ENCODE assay signal across 15 cellular contexts in the genomic region with DNA sequence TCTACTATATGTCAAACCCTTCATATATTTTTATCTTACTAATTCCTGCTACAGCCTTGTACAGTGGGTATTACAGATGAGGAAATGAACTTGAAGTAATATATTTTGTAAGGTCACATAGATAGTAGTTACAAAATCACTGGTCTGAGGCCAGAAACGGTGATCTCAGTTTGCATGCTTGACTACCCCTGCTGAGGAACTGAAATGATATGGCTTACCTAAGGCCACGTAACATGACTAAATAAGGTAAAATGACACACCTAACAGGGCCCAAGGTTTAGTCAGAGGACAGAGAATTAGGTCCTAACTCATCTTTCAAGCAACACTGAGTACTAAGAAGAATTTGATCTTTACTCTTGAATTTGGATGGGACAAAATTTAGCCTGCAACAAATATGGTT. TPM values are rescaled to one million over a fixed set of nuclear protein-coding genes. Genes with fewer than 3 reads are reported as not detected.
DNase-seq lines count a peak whose midpoint lies in the region; ATAC-seq and TF ChIP-seq lines count a peak whose summit lies in the region.
"Had no signal": no experiment of that assay in that cellular context is flagged by ENCODE, and none has a peak within 500 bp of the region (broad histone marks: within the 10 kb centered on the region; RNA-seq: fewer than 3 reads in every experiment).

No MANE protein-coding gene starts in this region.

- H4K20me1 ChIP-seq in Karpas-422 (ENCODE audit: insufficient read depth, low read depth, low read length), result no peaks in the 10 kb centered on the region

- H3K27me3 Mint-ChIP-seq in naive B cell (no peaks in the 10 kb centered on the region), WTC11 (ENCODE audit: low read depth) (peaks cover 6% of the 10 kb centered on the region; the same call in 1 of the 2 replicates)
- no peaks in the 10 kb centered on the region for H3K27me3 Mint-ChIP-seq in activated naive CD4-positive, alpha-beta T cell treated with anti-CD3 and anti-CD28 coated beads, Interleukin-2, amount 10 ng/mL, durations not matched to agents 7 days and 5 days
- no peaks in the 10 kb centered on the region for H3K27me3 Mint-ChIP-seq in activated T-cell treated with anti-CD3 and anti-CD28 coated beads, Interleukin-2, amount 50 U/mL, for 4 hours (ENCODE audit: low read depth)

- peak overlapping the region; percentile 97 for H3K27ac ChIP-seq in Karpas-422 (ENCODE audit: low read length)

- H3K4me3 Mint-ChIP-seq in naive B cell (peak overlapping the region in 2 of 8 donors; percentile 27 to 92), WTC11 (no peak overlapping the region)
- H3K4me3 Mint-ChIP-seq in activated naive CD4-positive, alpha-beta T cell treated with anti-CD3 and anti-CD28 coated beads, Interleukin-2, amount 10 ng/mL, durations not matched to agents 7 days and 5 days, result no peak overlapping the region
- H3K4me3 Mint-ChIP-seq in activated T-cell treated with anti-CD3 and anti-CD28 coated beads, Interleukin-2, amount 50 U/mL, for 4 hours, result no peak overlapping the region
- H3K4me3 Mint-ChIP-seq: central memory CD8-positive, alpha-beta T cell; T-helper 2 cell treated with Interferon-gamma antibody and Interleukin-4, amounts not matched to agents 5 μg/mL and 100 μg/mL, for 36 hours had no signal

- H3K4me1 Mint-ChIP-seq in naive B cell (peaks cover 29 to 41% (median 35%) of the 10 kb centered on the region in 3 donors), WTC11 (peaks cover 18% of the 10 kb centered on the region)
- H3K4me1 Mint-ChIP-seq in activated naive CD4-positive, alpha-beta T cell treated with anti-CD3 and anti-CD28 coated beads, Interleukin-2, amount 10 ng/mL, durations not matched to agents 7 days and 5 days, result peaks cover 27% of the 10 kb centered on the region
- peaks cover 31% of the 10 kb centered on the region for H3K4me1 Mint-ChIP-seq in activated T-cell treated with anti-CD3 and anti-CD28 coated beads, Interleukin-2, amount 50 U/mL, for 4 hours (ENCODE audit: low read depth)

- no peaks in the 10 kb centered on the region for H3K27me3 ChIP-seq in Karpas-422 (ENCODE audit: low read length)

- DNase-seq in Karpas-422 (peak; percentile 89), naive B cell (peak; percentile 50), midbrain (lab: John Stamatoyannopoulos, UW) (no peak), WTC11 (ENCODE audit: low spot score) (no peak)
- no peak for DNase-seq in activated naive CD4-positive, alpha-beta T cell treated with anti-CD3 and anti-CD28 coated beads, Interleukin-2, amount 10 ng/mL, durations not matched to agents 7 days and 5 days
- DNase-seq in activated T-cell treated with anti-CD3 and anti-CD28 coated beads, Interleukin-2, amount 50 U/mL, for 4 hours, result no peak
- DNase-seq: EL, foreskin melanocyte, H7 had no signal

- ATAC-seq in GM18858 (IDR thresholded peaks at IDR 0.05; ENCODE audit: unreplicated experiment) (peak; percentile 38), HG02642 (IDR thresholded peaks at IDR 0.05; ENCODE audit: poor library complexity, unreplicated experiment) (peak; percentile 19), naive B cell (ENCODE audit: low read depth in 2 of 2) (peak; percentile 38 to 49), WTC11 (no peak)
- no peak for ATAC-seq in activated T-cell treated with anti-CD3 and anti-CD28 coated beads, Interleukin-2, amount 50 U/mL, for 4 hours
- ATAC-seq: K562 had no signal

- H3K4me1 ChIP-seq in Karpas-422 (ENCODE audit: low read length), result peaks cover 58% of the 10 kb centered on the region

- H3K9ac ChIP-seq in Karpas-422 (ENCODE audit: low read length), result peak overlapping the region; percentile 4; the same call in 1 of the 2 replicates

- H3K4me3 ChIP-seq in Karpas-422 (ENCODE audit: low read length), result no peak overlapping the region
- H3K4me3 ChIP-seq: K562, lung had no signal

- CTCF ChIA-PET in activated naive CD4-positive, alpha-beta T cell treated with anti-CD3 and anti-CD28 coated beads, Interleukin-2, amount 10 ng/mL, durations not matched to agents 7 days and 5 days (lab: Charles Lee), result no interaction called here
- CTCF ChIA-PET in WTC11 (lab: Charles Lee), result no interaction called here

- peak overlapping the region; percentile 34 to 97 (median 78) for H3K27ac Mint-ChIP-seq in naive B cell
- no peak overlapping the region for H3K27ac Mint-ChIP-seq in activated naive CD4-positive, alpha-beta T cell treated with anti-CD3 and anti-CD28 coated beads, Interleukin-2, amount 10 ng/mL, durations not matched to agents 7 days and 5 days
- H3K27ac Mint-ChIP-seq in WTC11, result no peak overlapping the region
- H3K27ac Mint-ChIP-seq: T-helper 2 cell treated with Interferon-gamma antibody and Interleukin-4, amounts not matched to agents 5 μg/mL and 100 μg/mL, for 36 hours had no signal

- H3K36me3 Mint-ChIP-seq in naive B cell, result no peaks in the 10 kb centered on the region
- no peaks in the 10 kb centered on the region for H3K36me3 Mint-ChIP-seq in activated naive CD4-positive, alpha-beta T cell treated with anti-CD3 and anti-CD28 coated beads, Interleukin-2, amount 10 ng/mL, durations not matched to agents 7 days and 5 days
- no peaks in the 10 kb centered on the region for H3K36me3 Mint-ChIP-seq in WTC11
- H3K36me3 Mint-ChIP-seq in activated T-cell treated with anti-CD3 and anti-CD28 coated beads, Interleukin-2, amount 50 U/mL, for 4 hours (ENCODE audit: insufficient read depth), result no peaks in the 10 kb centered on the region

- peak overlapping the region; percentile 18; the same call in 1 of the 2 replicates for H2AFZ ChIP-seq in Karpas-422 (ENCODE audit: low read length)

- peak overlapping the region; percentile 77 for H3K4me2 ChIP-seq in Karpas-422 (ENCODE audit: low read depth, low read length, poor library complexity, severe bottlenecking)

- no peaks in the 10 kb centered on the region for H3K9me3 Mint-ChIP-seq in naive B cell
- no peaks in the 10 kb centered on the region for H3K9me3 Mint-ChIP-seq in activated naive CD4-positive, alpha-beta T cell treated with anti-CD3 and anti-CD28 coated beads, Interleukin-2, amount 10 ng/mL, durations not matched to agents 7 days and 5 days
- no peaks in the 10 kb centered on the region for H3K9me3 Mint-ChIP-seq in WTC11
- H3K9me3 Mint-ChIP-seq in activated T-cell treated with anti-CD3 and anti-CD28 coated beads, Interleukin-2, amount 50 U/mL, for 4 hours, result no peaks in the 10 kb centered on the region
- H3K9me3 Mint-ChIP-seq: central memory CD8-positive, alpha-beta T cell; T-helper 2 cell treated with Interferon-gamma antibody and Interleukin-4, amounts not matched to agents 5 μg/mL and 100 μg/mL, for 36 hours had no signal

- peaks cover 2% of the 10 kb centered on the region; the same call in 1 of the 2 replicates for H3K36me3 ChIP-seq in Karpas-422 (ENCODE audit: insufficient read depth, low read length)

- no peak for TF ChIP-seq CTCF in WTC11 (IDR thresholded peaks at IDR 0.05)

- H3K79me2 ChIP-seq in Karpas-422 (ENCODE audit: low read length), result peaks cover 28% of the 10 kb centered on the region

- H3K9me3 ChIP-seq in Karpas-422 (ENCODE audit: low read length), result no peaks in the 10 kb centered on the region

- 0 out of 2 replicates have a peak, but pooled peaks cover 3% of the 10 kb centered on the region for H3K9me2 ChIP-seq in Karpas-422 (replicated peaks; ENCODE audit: insufficient read depth, low read length)

- POLR2A ChIA-PET in WTC11 (lab: Charles Lee), result no interaction called here

TF ChIP-seq in WTC11, 78 proteins besides CTCF, POLR2A, EP300 and RAD21 (continues in another document):
- TF ChIP-seq PREB (CRISPR knock-in tag; IDR thresholded peaks at IDR 0.05; ENCODE audit: borderline replicate concordance) (no peak), AFF4 (CRISPR knock-in tag; IDR thresholded peaks at IDR 0.05; ENCODE audit: borderline replicate concordance) (no peak)

RNA-seq across cellular contexts. Expression of gene COMMD8, which starts 1.5 kb away (rescaled TPM):
- total RNA-seq in Karpas-422 (2014; rRNA removed; shearing (Covaris generic); ENCODE audit: low replicate concordance), result 25.4 and 94.5 TPM in 2 replicates
- polyA plus RNA-seq in naive B cell (ENCODE audit: low read depth in 6 of 6), result 10 to 100 TPM; 49.5 to 90.7 (median 61.9) TPM
- total RNA-seq in WTC11 (2021), result 7.1 to 8.1 TPM (median 8.1 TPM) in 3 replicates
- 10 to 100 TPM; 19.2 to 23.5 (median 22.0) TPM for total RNA-seq in activated T-cell treated with anti-CD3 and anti-CD28 coated beads, Interleukin-2, amount 50 U/mL, for 4 hours

RNA-seq across cellular contexts. Expression of gene ATP10D, which starts 20.1 kb away (rescaled TPM):
- total RNA-seq in Karpas-422 (2014; rRNA removed; shearing (Covaris generic); ENCODE audit: low replicate concordance), result 18.9 and 27.4 TPM in 2 replicates
- polyA plus RNA-seq in naive B cell (ENCODE audit: low read depth in 6 of 6), result 10 to 100 TPM; 21.5 to 70.9 (median 43.8) TPM
- 3.1 to 4.6 TPM (median 4.6 TPM) in 3 replicates for total RNA-seq in WTC11 (2021)
- total RNA-seq in activated T-cell treated with anti-CD3 and anti-CD28 coated beads, Interleukin-2, amount 50 U/mL, for 4 hours, result 1 to 10 TPM; 1.7 to 2.9 (median 1.9) TPM

Comparison
In these comparisons a context has a peak if more than half of its experiments do, and no peak if none do; other contexts are left out.
1. ATAC-seq: peak in GM18858 (single experiment), HG02642 (single experiment) and naive B cell (2 of 2); none in WTC11 (single experiment) and activated T-cell treated with anti-CD3 and anti-CD28 coated beads, Interleukin-2, amount 50 U/mL, for 4 hours (0 of 2).
2. DNase-seq: peak in Karpas-422 (single experiment) and naive B cell (single experiment); none in midbrain (single experiment), activated naive CD4-positive, alpha-beta T cell treated with anti-CD3 and anti-CD28 coated beads, Interleukin-2, amount 10 ng/mL, durations not matched to agents 7 days and 5 days (single experiment), WTC11 (single experiment) and activated T-cell treated with anti-CD3 and anti-CD28 coated beads, Interleukin-2, amount 50 U/mL, for 4 hours (single experiment).
3. H3K27ac Mint-ChIP-seq: peak in naive B cell (6 of 6); none in activated naive CD4-positive, alpha-beta T cell treated with anti-CD3 and anti-CD28 coated beads, Interleukin-2, amount 10 ng/mL, durations not matched to agents 7 days and 5 days (single experiment) and WTC11 (single experiment).